ENCODE assay signal across 38 cellular contexts in the genomic region with DNA sequence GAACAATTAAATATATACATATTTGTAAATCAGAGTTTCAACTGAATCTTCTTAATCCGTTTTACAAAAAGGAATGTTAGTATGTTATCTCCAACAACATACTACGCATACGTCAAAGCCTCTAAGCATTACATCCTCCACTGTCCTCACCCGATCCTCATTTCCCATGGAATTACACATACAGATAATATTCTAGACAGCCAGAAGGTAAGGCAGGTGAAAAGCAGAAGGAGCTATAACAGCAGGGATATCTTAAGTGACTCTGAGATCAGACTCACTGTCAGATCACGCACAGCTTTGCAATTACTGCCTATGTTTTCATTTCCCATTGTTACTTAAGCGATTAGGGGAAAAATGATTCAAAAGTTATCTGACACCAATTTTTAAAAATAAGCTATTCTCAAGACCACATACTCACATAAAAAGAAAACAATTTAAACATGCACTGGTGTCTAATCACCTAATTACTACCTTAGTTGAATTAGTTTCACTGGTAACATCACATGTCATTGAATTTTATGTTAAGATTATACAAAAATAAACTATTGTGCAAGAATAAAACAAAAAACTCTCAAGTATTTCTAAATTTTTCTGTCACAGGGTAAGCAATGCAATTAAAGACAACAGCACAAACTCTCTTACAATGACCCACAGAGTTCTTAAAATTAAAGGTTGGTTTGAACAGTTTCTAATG.
DNase-seq lines count a peak whose midpoint lies in the region; ATAC-seq, FAIRE-seq and TF ChIP-seq lines count a peak whose summit lies in the region.
"Had no signal": no experiment of that assay in that cellular context is flagged by ENCODE, and none has a peak within 500 bp of the region (broad histone marks: within the 10 kb centered on the region; RNA-seq: fewer than 3 reads in every experiment).

No MANE protein-coding gene starts in this region.

- ATAC-seq in SK-N-SH treated with all-trans-retinoic acid at 6 μM for 48 hours = no peak
- ATAC-seq: A549; activated CD8-positive, alpha-beta T cell treated with anti-CD3 and anti-CD28 coated beads for 36 hours; CD8-positive, alpha-beta T cell; foreskin keratinocyte; heart left ventricle; HepG2; left ventricle myocardium superior; psoas muscle; Right ventricle myocardium inferior; sciatic nerve had no signal

- no peak for TF ChIP-seq CTCF in SK-N-SH (IDR thresholded peaks at IDR 0.05)
- TF ChIP-seq CTCF in SU-DHL-6 (IDR thresholded peaks at IDR 0.05; ENCODE audit: insufficient read depth, low read length, poor library complexity, severe bottlenecking) = no peak
- TF ChIP-seq CTCF in H1 (IDR thresholded peaks at IDR 0.05; ENCODE audit: control extremely low read depth in 1 of 3, insufficient read depth in 1 of 3, low read depth in 1 of 3, low read length in 3 of 3) = no peak
- no peak for TF ChIP-seq CTCF in suprapubic skin (IDR thresholded peaks at IDR 0.05)

- H3K4me2 ChIP-seq in SK-N-SH = no peak overlapping the region
- H3K4me2 ChIP-seq in SU-DHL-6 (ENCODE audit: low read depth, low read length, poor library complexity, severe bottlenecking) = peak overlapping the region; percentile 81
- no peak overlapping the region for H3K4me2 ChIP-seq in H1 (ENCODE audit: insufficient read depth in 1 of 2, low read depth in 2 of 2, low read length in 2 of 2)
- H3K4me2 ChIP-seq in trophoblast cell (ENCODE audit: low read length) = no peak overlapping the region
- H3K4me2 ChIP-seq: A549, PC-9 had no signal

- H3K18ac ChIP-seq in H1 (ENCODE audit: extremely low read depth, low read length) (no peak overlapping the region), trophoblast cell (ENCODE audit: low read length) (no peak overlapping the region)

- H3K14ac ChIP-seq in H1 (ENCODE audit: insufficient read length) (no peak overlapping the region), trophoblast cell (ENCODE audit: low read length) (no peak overlapping the region)

- no peak overlapping the region for H3K4me3 ChIP-seq in SK-N-SH (ENCODE audit: low read depth in 2 of 2, low read length in 1 of 2)
- no peak overlapping the region for H3K4me3 ChIP-seq in SU-DHL-6 (ENCODE audit: insufficient read depth, low read length, poor library complexity, severe bottlenecking)
- H3K4me3 ChIP-seq in H1 (ENCODE audit: extremely low read depth in 1 of 4, insufficient read depth in 2 of 4, low read depth in 3 of 4, low read length in 4 of 4) = no peak overlapping the region
- no peak overlapping the region for H3K4me3 ChIP-seq in trophoblast cell (ENCODE audit: low read depth, low read length)
- no peak overlapping the region for H3K4me3 ChIP-seq in suprapubic skin
- H3K4me3 ChIP-seq: A549, heart left ventricle, PC-9, psoas muscle, stomach, thyroid gland had no signal

- POLR2A ChIA-PET in SK-N-SH (lab: Yijun Ruan, JAX) = no interaction called here
- POLR2A ChIA-PET in H1 (lab: Charles Lee; ENCODE audit: partially characterized antibody) = interaction anchor here (1.2 kb wide), 1 partner anchor 12 kb away, joined by 3 read pairs; no protein-coding TSS in a partner anchor

- no peak overlapping the region for H4K91ac ChIP-seq in H1 (replicated peaks; ENCODE audit: insufficient read length, low read length)
- H4K91ac ChIP-seq in trophoblast cell (ENCODE audit: low read depth, low read length) = no peak overlapping the region

- H2BK12ac ChIP-seq in H1 (ENCODE audit: low read depth, low read length) (no peak overlapping the region), trophoblast cell (ENCODE audit: low read length) (no peak overlapping the region)

- WGBS in SK-N-SH (ENCODE audit: low lambda C conversion rate) = 91% methylated on average over 6 of the region's 6 CpGs
- WGBS in H1 (ENCODE audit: extremely low coverage in 1 of 2, insufficient coverage in 1 of 2, insufficient read length in 1 of 2, insufficient replicate concordance in 2 of 2, low coverage in 1 of 2, low lambda C conversion rate in 2 of 2, missing lambda C conversion rate in 1 of 2), 2 experiments = 94% methylated on average over 6 of the region's 6 CpGs; no CpG with 5 or more reads in 1 of the 2 experiments
- no CpG with 5 or more reads among the region's 6 CpGs for WGBS in trophoblast cell (ENCODE audit: extremely low coverage, insufficient coverage, insufficient read length)
- 88% methylated on average over 6 of the region's 6 CpGs for WGBS in suprapubic skin

- FAIRE-seq in H1 (lab: Jason Lieb, UNC) = no peak
- FAIRE-seq: A549, GM18507, HepG2 had no signal

- H3K27ac ChIP-seq in SK-N-SH (ENCODE audit: low read depth in 2 of 2, low read length in 1 of 2) (no peak overlapping the region; a peak in 1 of 4 replicates), SU-DHL-6 (ENCODE audit: low read depth, low read length) (peak overlapping the region; percentile 82), H1 (ENCODE audit: low read depth, low read length) (no peak overlapping the region), trophoblast cell (ENCODE audit: low read depth, low read length) (no peak overlapping the region), suprapubic skin (no peak overlapping the region)
- H3K27ac ChIP-seq: A549, foreskin keratinocyte, heart left ventricle, psoas muscle, stomach had no signal

- H2BK5ac ChIP-seq in H1 (ENCODE audit: low read depth, low read length) (no peak overlapping the region), trophoblast cell (ENCODE audit: low read depth, low read length, poor library complexity) (no peak overlapping the region)

- H4K8ac ChIP-seq in H1 (ENCODE audit: extremely low read depth, insufficient read depth, low read length) (no peak overlapping the region), trophoblast cell (ENCODE audit: low read depth, low read length) (no peak overlapping the region)

- no peak overlapping the region for H2BK20ac ChIP-seq in H1 (ENCODE audit: low read length)

- H3K79me1 ChIP-seq in H1 (ENCODE audit: low read depth, low read length) (peaks cover 7% of the 10 kb centered on the region; the same call in 1 of the 2 replicates), trophoblast cell (ENCODE audit: low read length) (no peaks in the 10 kb centered on the region)

- H3K9me3 ChIP-seq in SK-N-SH = no peaks in the 10 kb centered on the region
- H3K9me3 ChIP-seq in SU-DHL-6 (ENCODE audit: insufficient read depth, low read length) = no peaks in the 10 kb centered on the region
- H3K9me3 ChIP-seq in H1 (ENCODE audit: insufficient read depth in 2 of 2, low read depth in 1 of 2, low read length in 1 of 2) = no peaks in the 10 kb centered on the region
- no peaks in the 10 kb centered on the region for H3K9me3 ChIP-seq in trophoblast cell (ENCODE audit: insufficient read depth, low read depth, low read length)
- no peaks in the 10 kb centered on the region for H3K9me3 ChIP-seq in suprapubic skin
- H3K9me3 ChIP-seq: A549, heart left ventricle, psoas muscle, stomach, thyroid gland had no signal

- no peaks in the 10 kb centered on the region for H3K27me3 ChIP-seq in SK-N-SH (ENCODE audit: insufficient read depth)
- H3K27me3 ChIP-seq in SU-DHL-6 (ENCODE audit: low read length) = no peaks in the 10 kb centered on the region
- no peaks in the 10 kb centered on the region for H3K27me3 ChIP-seq in H1 (replicated peaks in 1 of 4; ENCODE audit: control insufficient read depth in 3 of 4, extremely low read depth in 1 of 4, insufficient read depth in 3 of 4, low read length in 3 of 4)
- no peaks in the 10 kb centered on the region for H3K27me3 ChIP-seq in trophoblast cell (ENCODE audit: insufficient read depth, low read length)
- H3K27me3 ChIP-seq in suprapubic skin = no peaks in the 10 kb centered on the region
- H3K27me3 ChIP-seq: foreskin keratinocyte, heart left ventricle, stomach, thyroid gland had no signal

- TF ChIP-seq POLR2A in H1 (IDR thresholded peaks at IDR 0.05; ENCODE audit: control extremely low read depth in 1 of 2, low read depth in 2 of 2, low read length in 2 of 2) (no peak), suprapubic skin (IDR thresholded peaks at IDR 0.05) (no peak)

- CTCF ChIA-PET in SK-N-SH (lab: Yijun Ruan, JAX) = interaction anchor here (1.3 kb wide), 1 partner anchor 44 kb away, joined by 3 read pairs; no protein-coding TSS in a partner anchor
- CTCF ChIA-PET in H1 (lab: Charles Lee; ENCODE audit: partially characterized antibody) = interaction anchor here (1.1 kb wide), 1 partner anchor 41 kb away, joined by 3 read pairs; no protein-coding TSS in a partner anchor

- no peak overlapping the region for H3K56ac ChIP-seq in H1 (replicated peaks; ENCODE audit: insufficient read length, low read depth, low read length)

- H3K4me1 ChIP-seq in SK-N-SH (ENCODE audit: control insufficient read depth in 1 of 2, insufficient read depth in 2 of 2, low read depth in 1 of 2, low read length in 1 of 2) (peaks cover 3 to 12% of the 10 kb centered on the region in 2 experiments; a peak in 3 of 4 replicates), H1 (replicated peaks in 1 of 4; ENCODE audit: control insufficient read depth in 3 of 4, insufficient read depth in 4 of 4, low read length in 3 of 4) (peaks cover 0 to 23% (median 10%) of the 10 kb centered on the region in 4 experiments; a peak in 5 of 7 replicates), trophoblast cell (ENCODE audit: control insufficient read depth in 1 of 2, insufficient read depth in 2 of 2, low read length in 2 of 2) (peaks cover 0 to 2% of the 10 kb centered on the region in 2 experiments), suprapubic skin (peaks cover 63% of the 10 kb centered on the region)

- H3K23me2 ChIP-seq in H1 (ENCODE audit: low read depth, low read length) = no peaks in the 10 kb centered on the region

- DNase-seq in SK-N-SH (no peak), H1 (ENCODE audit: low read depth in 1 of 2, low spot score in 2 of 2) (no peak), trophoblast cell (peak; percentile 80 to 90), NCI-H2029 treated with DMSO at 0.1 percent for 48 hours (lab: John Stamatoyannopoulos, UW) (no peak), suprapubic skin (ENCODE audit: low spot score in 2 of 2) (no peak), NAMALWA (ENCODE audit: low spot score) (no peak)
- DNase-seq: activated CD8-positive, alpha-beta memory T cell treated with anti-CD3 and anti-CD28 coated beads, Interleukin-2, amount 50 U/mL, for 48 hours; activated CD8-positive, alpha-beta T cell treated with anti-CD3 and anti-CD28 coated beads for 36 hours; activated naive CD4-positive, alpha-beta T cell treated with anti-CD3 and anti-CD28 coated beads, Interleukin-2, amount 50 U/mL, for 16 hours; AML-193; aorta; caudate nucleus; CD8-positive, alpha-beta T cell; EL; foreskin keratinocyte; H7; heart left ventricle; islet precursor cell; Kasumi-1; left ventricle myocardium superior; NCI-H1694 treated with DMSO at 0.1 percent for 48 hours; NCI-H2227 treated with DMSO at 0.1 percent for 48 hours; NCI-H526; NK-92 treated with Interleukin-12 subunit alpha and Interleukin-12 subunit beta, amount 100 ng/mL, for 24 hours; nucleus accumbens; PC-9; psoas muscle; stimulated activated CD4-positive, alpha-beta T cell treated with anti-CD3 and anti-CD28 coated beads, Interleukin-12 subunit alpha, Interleukin-12 subunit beta, amount 100 ng/mL, for 4 hours; stimulated activated CD4-positive, alpha-beta T cell treated with anti-CD3 and anti-CD28 coated beads, Interleukin-2, amount 100 ng/mL, for 48 hours; stomach; thyroid gland had no signal

- no peak overlapping the region for H2AK5ac ChIP-seq in H1 (ENCODE audit: low read depth, low read length)
- no peak overlapping the region for H2AK5ac ChIP-seq in trophoblast cell (ENCODE audit: low read length)

- H3K9me2 ChIP-seq in SK-N-SH (no peaks in the 10 kb centered on the region), SU-DHL-6 (replicated peaks; ENCODE audit: insufficient read depth, low read length) (no peaks in the 10 kb centered on the region)

- H3F3A ChIP-seq in SK-N-SH (replicated peaks; ENCODE audit: insufficient read depth) = no peaks in the 10 kb centered on the region
- H3F3A ChIP-seq in SU-DHL-6 (ENCODE audit: insufficient read depth) = peaks cover 81% of the 10 kb centered on the region

- H3K36me3 ChIP-seq in SK-N-SH (replicated peaks in 1 of 2; ENCODE audit: control insufficient read depth in 1 of 2, insufficient read depth in 2 of 2, low read length in 1 of 2) = no peaks in the 10 kb centered on the region
- H3K36me3 ChIP-seq in SU-DHL-6 (ENCODE audit: low read length) = peaks cover 5% of the 10 kb centered on the region; the same call in 1 of the 2 replicates
- H3K36me3 ChIP-seq in H1 (ENCODE audit: control insufficient read depth in 2 of 4, insufficient read depth in 4 of 4, low read length in 3 of 4) = no peaks in the 10 kb centered on the region
- no peaks in the 10 kb centered on the region for H3K36me3 ChIP-seq in trophoblast cell (ENCODE audit: control insufficient read depth in 1 of 2, insufficient read depth in 2 of 2, low read length in 2 of 2)
- H3K36me3 ChIP-seq in suprapubic skin = no peaks in the 10 kb centered on the region
- H3K36me3 ChIP-seq: heart left ventricle, stomach, thyroid gland had no signal

- H3K9ac ChIP-seq in SK-N-SH (no peak overlapping the region), SU-DHL-6 (ENCODE audit: low read length) (peak overlapping the region; percentile 36), H1 (replicated peaks in 1 of 4; ENCODE audit: extremely low read depth in 1 of 4, low read depth in 3 of 4, low read length in 3 of 4) (no peak overlapping the region), trophoblast cell (ENCODE audit: low read length) (no peak overlapping the region)

- H3K23ac ChIP-seq in H1 (ENCODE audit: insufficient read length) = no peak overlapping the region
- no peak overlapping the region for H3K23ac ChIP-seq in trophoblast cell (ENCODE audit: low read length)

- no peak overlapping the region for H4K12ac ChIP-seq in trophoblast cell (ENCODE audit: low read depth, low read length)

- H3K79me2 ChIP-seq in SK-N-SH (ENCODE audit: insufficient read depth) (peaks cover 99% of the 10 kb centered on the region), SU-DHL-6 (ENCODE audit: insufficient read depth, low read length) (peaks cover 100% of the 10 kb centered on the region), H1 (ENCODE audit: control insufficient read depth in 1 of 2, insufficient read depth in 2 of 2, low read length in 2 of 2) (peaks cover 10 to 100% of the 10 kb centered on the region in 2 experiments), trophoblast cell (ENCODE audit: control insufficient read depth, insufficient read depth, low read length, poor library complexity) (peaks cover 12% of the 10 kb centered on the region)

- H4K5ac ChIP-seq in H1 (ENCODE audit: insufficient read length, low read depth, low read length) = no peak overlapping the region

- H4K20me1 ChIP-seq in SK-N-SH (ENCODE audit: insufficient read depth) (peaks cover 94% of the 10 kb centered on the region), SU-DHL-6 (ENCODE audit: low read depth, low read length) (peaks cover 52% of the 10 kb centered on the region), H1 (replicated peaks in 1 of 2; ENCODE audit: control insufficient read depth in 1 of 2, insufficient read depth in 2 of 2, low read length in 2 of 2) (peaks cover 15% of the 10 kb centered on the region in 2 experiments)

- H2BK120ac ChIP-seq in H1 (replicated peaks; ENCODE audit: low read depth, low read length) = no peak overlapping the region
- no peak overlapping the region for H2BK120ac ChIP-seq in trophoblast cell (ENCODE audit: insufficient read depth, low read length, poor library complexity)

- TF ChIP-seq EP300 in SK-N-SH (IDR thresholded peaks at IDR 0.05; ENCODE audit: borderline replicate concordance in 1 of 2, low read depth in 1 of 2, low read length in 1 of 2) = no peak
- no peak for TF ChIP-seq EP300 in H1 (IDR thresholded peaks at IDR 0.05; ENCODE audit: borderline replicate concordance in 1 of 2, low read depth in 2 of 2, low read length in 2 of 2)
- no peak for TF ChIP-seq EP300 in suprapubic skin (IDR thresholded peaks at IDR 0.05)

- no peak overlapping the region for H2BK15ac ChIP-seq in H1 (ENCODE audit: low read length)

- H2AFZ ChIP-seq in SK-N-SH (ENCODE audit: low read depth) = no peak overlapping the region
- no peak overlapping the region for H2AFZ ChIP-seq in SU-DHL-6 (ENCODE audit: low read depth, low read length, severe bottlenecking)
- H2AFZ ChIP-seq in H1 (ENCODE audit: low read length) = no peak overlapping the region
- no peak overlapping the region for H2AFZ ChIP-seq in trophoblast cell (ENCODE audit: insufficient read depth, low read length, poor library complexity)
- H2AFZ ChIP-seq: PC-9 had no signal

- TF ChIP-seq RAD21 in SK-N-SH (IDR thresholded peaks at IDR 0.05; ENCODE audit: low read length) (no peak), H1 (IDR thresholded peaks at IDR 0.05 in 1 of 2, conservative IDR thresholded peaks at IDR 0.05 in 1 of 2; ENCODE audit: low read depth in 2 of 2, low read length in 2 of 2) (no peak)

- H3K4ac ChIP-seq in H1 (replicated peaks; ENCODE audit: insufficient read length, low read depth, low read length) (no peak overlapping the region), trophoblast cell (ENCODE audit: low read depth, low read length) (no peak overlapping the region)

Comparison
In these comparisons a context has a peak if more than half of its experiments do, and no peak if none do; other contexts are left out.
1. DNase-seq: peak in trophoblast cell (2 of 2); none in SK-N-SH (single experiment), H1 (0 of 2), NCI-H2029 treated with DMSO at 0.1 percent for 48 hours (single experiment), suprapubic skin (0 of 2) and NAMALWA (single experiment).